ENCODE assay signal across 1 cellular context in the genomic region with DNA sequence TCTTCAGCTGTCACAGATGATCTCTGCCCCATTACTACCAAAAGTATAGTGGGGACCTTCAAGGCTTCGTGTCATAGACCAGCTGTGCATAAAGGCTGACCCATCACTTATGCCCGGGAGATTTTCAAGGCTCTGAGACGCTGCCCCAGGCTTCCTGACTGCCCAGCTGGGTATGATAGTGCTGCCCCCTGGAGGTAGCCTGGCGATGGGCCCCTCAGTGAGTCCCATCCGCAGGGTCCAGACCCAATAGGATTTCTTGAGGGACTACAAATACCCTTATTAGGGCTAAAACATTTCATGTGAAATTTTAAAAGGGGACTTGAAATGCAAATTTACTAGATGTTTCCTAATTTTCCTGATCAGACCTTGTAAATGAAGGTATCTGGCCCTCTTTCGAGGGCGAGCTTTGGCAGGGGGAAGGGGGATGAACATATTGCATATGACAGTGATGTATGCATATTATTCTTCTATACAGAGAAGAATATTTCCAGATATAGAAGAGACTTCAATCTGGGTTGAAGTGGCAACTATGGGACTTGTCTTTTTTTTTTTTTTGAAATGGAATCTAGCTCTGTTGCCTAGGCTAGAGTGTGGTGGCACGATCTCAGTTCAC.
TF ChIP-seq lines count a peak whose summit lies in the region.

No MANE protein-coding gene starts in this region.

TF ChIP-seq in endothelial cell of umbilical vein, 7 proteins besides CTCF, POLR2A, EP300 and RAD21:
- TF ChIP-seq GATA2 (IDR thresholded peaks at IDR 0.05; ENCODE audit: insufficient read depth, insufficient read length, low read depth, low read length), result no peak
- TF ChIP-seq MYC (IDR thresholded peaks at IDR 0.05; ENCODE audit: low read depth, low read length), result no peak
- TF ChIP-seq, protein P1, sequence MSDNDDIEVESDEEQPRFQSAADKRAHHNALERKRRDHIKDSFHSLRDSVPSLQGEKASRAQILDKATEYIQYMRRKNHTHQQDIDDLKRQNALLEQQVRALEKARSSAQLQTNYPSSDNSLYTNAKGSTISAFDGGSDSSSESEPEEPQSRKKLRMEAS (IDR thresholded peaks at IDR 0.05; ENCODE audit: insufficient read depth, insufficient read length), result no peak
- no peak for TF ChIP-seq JUN (IDR thresholded peaks at IDR 0.05; ENCODE audit: borderline replicate concordance, insufficient read depth, insufficient read length, low read depth)
- no peak for TF ChIP-seq FOS (IDR thresholded peaks at IDR 0.05; ENCODE audit: borderline replicate concordance, insufficient read depth, low read length)
